13 cellular contexts compared by ENCODE assay signal in the genomic region with DNA sequence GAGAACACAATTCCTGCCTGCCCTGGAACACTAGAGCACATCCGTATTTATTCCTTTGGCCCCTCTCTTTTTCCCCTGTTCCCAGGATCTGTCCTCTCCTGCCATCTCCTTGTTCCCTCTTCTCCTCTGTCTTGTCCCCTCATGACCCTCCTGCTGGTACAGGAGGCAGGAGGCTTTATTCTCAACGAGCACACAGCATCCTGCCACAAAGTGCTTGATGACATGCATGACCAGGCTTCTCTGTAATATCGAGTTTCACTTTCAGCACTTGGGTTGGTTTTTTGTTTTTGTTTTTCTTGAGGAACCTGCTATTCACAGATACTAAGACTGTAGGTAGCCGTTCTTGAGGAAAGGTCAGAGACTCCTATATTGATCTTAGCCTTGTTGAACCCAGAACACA. TPM values are rescaled to one million over a fixed set of nuclear protein-coding genes. Genes with fewer than 3 reads are reported as not detected.
A peak's percentile ranks its signal among the peaks of the same experiment; 100 is the strongest.
DNase-seq lines count a peak whose midpoint lies in the region; ATAC-seq and FAIRE-seq lines count a peak whose summit lies in the region.
"Had no signal": no experiment of that assay in that cellular context is flagged by ENCODE, and none has a peak within 500 bp of the region (broad histone marks: within the 10 kb centered on the region; RNA-seq: fewer than 3 reads in every experiment).

No MANE protein-coding gene starts in this region.

- ATAC-seq in naive B cell (ENCODE audit: low read depth in 2 of 2), result peak; percentile 50 to 68
- no peak for ATAC-seq in GM18517 (IDR thresholded peaks at IDR 0.05; ENCODE audit: unreplicated experiment)
- ATAC-seq: gastrocnemius medialis, left colon had no signal

- no peaks in the 10 kb centered on the region for H3K27me3 ChIP-seq in CD8-positive, alpha-beta memory T cell (ENCODE audit: insufficient read depth, low read length, poor library complexity, severe bottlenecking)
- H3K27me3 ChIP-seq: gastrocnemius medialis had no signal

- H3K9me3 ChIP-seq in CD8-positive, alpha-beta memory T cell (ENCODE audit: low read length), result no peaks in the 10 kb centered on the region
- H3K9me3 ChIP-seq: gastrocnemius medialis had no signal

- peaks cover 4% of the 10 kb centered on the region for H3K4me1 ChIP-seq in CD8-positive, alpha-beta memory T cell (ENCODE audit: insufficient read depth, low read length)
- H3K4me1 ChIP-seq: gastrocnemius medialis had no signal

- H3K4me3 ChIP-seq in CD8-positive, alpha-beta memory T cell (ENCODE audit: low read length), result no peak overlapping the region

- in situ Hi-C loops in G401 (cut with HindIII; ENCODE audit: low sequenced_read_pairs), result no loop called here

- H3K27me3 Mint-ChIP-seq in naive B cell, result peaks cover 11 to 28% (median 18%) of the 10 kb centered on the region in 3 donors
- peaks cover 16 to 18% of the 10 kb centered on the region in 2 donors for H3K27me3 Mint-ChIP-seq in CD8-positive, alpha-beta memory T cell

- peak; percentile 88 for FAIRE-seq in GM19239 (lab: Jason Lieb, UNC)

- H3K36me3 ChIP-seq in CD8-positive, alpha-beta memory T cell (ENCODE audit: insufficient read depth, low read length), result no peaks in the 10 kb centered on the region
- H3K36me3 ChIP-seq: gastrocnemius medialis had no signal

- peaks cover 13 to 17% (median 15%) of the 10 kb centered on the region in 3 donors for H3K4me1 Mint-ChIP-seq in naive B cell
- H3K4me1 Mint-ChIP-seq in CD8-positive, alpha-beta memory T cell, result peaks cover 7 to 16% (median 12%) of the 10 kb centered on the region in 3 donors

- H3K27ac Mint-ChIP-seq in naive B cell, result peak overlapping the region in 5 of 6 donors; percentile 48 to 94 (median 88)
- no peak overlapping the region for H3K27ac Mint-ChIP-seq in CD8-positive, alpha-beta memory T cell

- H3K4me3 Mint-ChIP-seq in naive B cell, result peak overlapping the region; percentile 2 to 85 (median 69)
- peak overlapping the region in 3 of 7 donors; percentile 10 to 61 (median 25) for H3K4me3 Mint-ChIP-seq in CD8-positive, alpha-beta memory T cell

- CTCF ChIA-PET in CD8-positive, alpha-beta memory T cell (lab: Charles Lee), result no interaction called here

- no peak overlapping the region for H3K27ac ChIP-seq in CD8-positive, alpha-beta memory T cell (ENCODE audit: low read depth, low read length)
- H3K27ac ChIP-seq: gastrocnemius medialis had no signal

- no peaks in the 10 kb centered on the region for H3K36me3 Mint-ChIP-seq in naive B cell
- H3K36me3 Mint-ChIP-seq in CD8-positive, alpha-beta memory T cell, result no peaks in the 10 kb centered on the region

- peak; percentile 57 for DNase-seq in DMS79 treated with DMSO at 0.1 percent for 48 hours (lab: John Stamatoyannopoulos, UW)
- no peak for DNase-seq in GM19239 (ENCODE audit: insufficient read length, low spot score)
- DNase-seq in NCI-H2171 (lab: John Stamatoyannopoulos, UW), result peak; percentile 10
- peak; percentile 9 for DNase-seq in naive B cell
- DNase-seq in CD8-positive, alpha-beta memory T cell, result no peak
- DNase-seq in G401 (ENCODE audit: low spot score), result no peak
- DNase-seq in 8988T, result no peak
- DNase-seq: amygdala; gastrocnemius medialis; left colon; NCI-H1105; stimulated activated CD4-positive, alpha-beta T cell treated with anti-CD3 and anti-CD28 coated beads, Interleukin-15, amount 100 ng/mL, for 24 hours had no signal

- peaks cover 0 to 7% (median 0%) of the 10 kb centered on the region in 7 donors for H3K9me3 Mint-ChIP-seq in naive B cell
- no peaks in the 10 kb centered on the region for H3K9me3 Mint-ChIP-seq in CD8-positive, alpha-beta memory T cell

- POLR2A ChIA-PET in CD8-positive, alpha-beta memory T cell (lab: Charles Lee), result no interaction called here

RNA-seq across cellular contexts. Expression of gene NALF2, which starts 35.3 kb away (rescaled TPM):
- not detected for polyA plus RNA-seq in naive B cell (ENCODE audit: low read depth in 6 of 6)
- total RNA-seq in CD8-positive, alpha-beta memory T cell, result under 1 TPM; 0.42 to 0.46 TPM
- not detected for polyA plus RNA-seq in CD8-positive, alpha-beta memory T cell
- 4.4 and 6.4 TPM in 2 replicates for total RNA-seq in G401 (2014; rRNA removed; shearing (Covaris generic))

Comparison
In these comparisons a context has a peak if more than half of its experiments do, and no peak if none do; other contexts are left out.
1. DNase-seq: peak in DMS79 treated with DMSO at 0.1 percent for 48 hours (single experiment), NCI-H2171 (single experiment) and naive B cell (single experiment); none in GM19239 (single experiment), CD8-positive, alpha-beta memory T cell (0 of 5), G401 (single experiment) and 8988T (single experiment).
2. H3K27ac Mint-ChIP-seq: peak in naive B cell (5 of 6); none in CD8-positive, alpha-beta memory T cell (0 of 8).